12 cellular contexts compared by ENCODE assay signal in genomic region chr21:34743831-34744230, GRCh38.
DNase-seq lines count a peak whose midpoint lies in the region; ATAC-seq and TF ChIP-seq lines count a peak whose summit lies in the region.
"Had no signal": no experiment of that assay in that cellular context is flagged by ENCODE, and none has a peak within 500 bp of the region (broad histone marks: within the 10 kb centered on the region; RNA-seq: fewer than 3 reads in every experiment).

No MANE protein-coding gene starts in this region.

- H3K36me3 Mint-ChIP-seq in MCF 10A (ENCODE audit: insufficient read depth, unreplicated experiment), result peaks cover 6% of the 10 kb centered on the region
- H3K36me3 Mint-ChIP-seq: mesothelial cell of epicardium had no signal

- POLR2A ChIA-PET in MCF 10A (lab: Yijun Ruan, JAX) (interaction anchor here (0.5 to 3.8 kb wide), 13 partner anchors 9 to 547 kb away, joined by 3 to 101 read pairs (median 4); no protein-coding TSS in a partner anchor), HEK293T (lab: Yijun Ruan, JAX) (interaction anchor here (1.3 kb wide), 1 partner anchor 144 kb away, joined by 3 read pairs; no protein-coding TSS in a partner anchor)

- no peaks in the 10 kb centered on the region for H3K27me3 Mint-ChIP-seq in MCF 10A (ENCODE audit: insufficient read depth, unreplicated experiment)

- H3K27ac Mint-ChIP-seq in MCF 10A (ENCODE audit: low read depth, unreplicated experiment), result peak overlapping the region; percentile 39
- H3K27ac Mint-ChIP-seq: mesothelial cell of epicardium had no signal

- peaks cover 0 to 15% (median 0%) of the 10 kb centered on the region in 9 donors for H3K27me3 ChIP-seq in heart left ventricle

- TF ChIP-seq CTCF in heart left ventricle (IDR thresholded peaks at IDR 0.05), result no peak
- no peak for TF ChIP-seq CTCF in MCF 10A (IDR thresholded peaks at IDR 0.05; ENCODE audit: unreplicated experiment)

- intact Hi-C loops in heart left ventricle (cut with DNase I), result loop anchor here (2.0 to 10.0 kb wide), 15 partner anchors 311 to 1285 kb away; no protein-coding TSS in a partner anchor
- intact Hi-C loops in left ventricle myocardium superior (cut with micrococcal nuclease), result no loop called here
- intact Hi-C loops in MCF 10A (cut with micrococcal nuclease), result loop anchor here (2.0 to 10.0 kb wide), 5 partner anchors 55 to 1097 kb away; no protein-coding TSS in a partner anchor
- intact Hi-C loops in left colon (cut with DNase I, micrococcal nuclease), result loop anchor here in 1 of 2 donors (10.0 kb wide), 3 partner anchors 141 to 1091 kb away; no protein-coding TSS in a partner anchor

- peak in 4 of 5 donors; percentile 16 to 51 (median 32) for DNase-seq in heart left ventricle
- DNase-seq in left ventricle myocardium superior, result no peak
- peak; percentile 85 for DNase-seq in MCF 10A (ENCODE audit: unreplicated experiment)
- DNase-seq in left colon, result peak in 1 of 2 donors; percentile 28
- no peak for DNase-seq in activated CD4-positive, alpha-beta T cell treated with anti-CD3 and anti-CD28 coated beads, Interleukin-2, amount 50 U/mL, for 4 hours
- no peak for DNase-seq in stimulated activated naive CD4-positive, alpha-beta T cell treated with Interleukin-2 at 50 U/mL for 16 hours (lab: John Stamatoyannopoulos, UW)
- no peak for DNase-seq in NCI-H748 (lab: John Stamatoyannopoulos, UW; ENCODE audit: unreplicated experiment)
- no peak for DNase-seq in HEK293T (ENCODE audit: extremely low spot score)
- DNase-seq: activated T-cell treated with anti-CD3 and anti-CD28 coated beads for 4 hours, RPMI8226 had no signal

- H3K4me1 Mint-ChIP-seq in MCF 10A (ENCODE audit: insufficient read depth, unreplicated experiment), result peaks cover 26% of the 10 kb centered on the region

- peak in 3 of 4 donors; percentile 19 to 57 (median 33) for ATAC-seq in heart left ventricle
- no peak for ATAC-seq in left ventricle myocardium superior
- ATAC-seq in left colon, result peak; percentile 57

- peaks cover 13% of the 10 kb centered on the region for H3K9me3 Mint-ChIP-seq in MCF 10A (ENCODE audit: unreplicated experiment)
- H3K9me3 Mint-ChIP-seq: mesothelial cell of epicardium had no signal

- CTCF ChIA-PET in MCF 10A (lab: Yijun Ruan, JAX) (interaction anchor here (0.5 to 4.5 kb wide), 15 partner anchors 10 to 839 kb away, joined by 3 to 56 read pairs (median 4); no protein-coding TSS in a partner anchor), HEK293T (lab: Yijun Ruan, JAX) (no interaction called here)

- 65 to 81% (median 70%) methylated on average over 9 of the region's 9 CpGs for WGBS in heart left ventricle, 4 donors

- H3K4me3 ChIP-seq in heart left ventricle, result no peak overlapping the region

- H3K27ac ChIP-seq in heart left ventricle, result no peak overlapping the region
- H3K27ac ChIP-seq: 22Rv1 had no signal

- no peak for TF ChIP-seq POLR2A in heart left ventricle (IDR thresholded peaks at IDR 0.05)

- no peaks in the 10 kb centered on the region for H3K9me3 ChIP-seq in heart left ventricle

- no TSS peak for BruUV-seq in MCF 10A (replicated peaks; lab: Mats Ljungman, UMichigan)

- H3K4me3 Mint-ChIP-seq in MCF 10A (ENCODE audit: unreplicated experiment), result peak overlapping the region; percentile 33
- H3K4me3 Mint-ChIP-seq: mesothelial cell of epicardium had no signal

- H3K36me3 ChIP-seq in heart left ventricle, result no peaks in the 10 kb centered on the region

- peaks cover 0 to 14% (median 2%) of the 10 kb centered on the region in 12 donors for H3K4me1 ChIP-seq in heart left ventricle

TF ChIP-seq in HEK293T, 16 proteins besides CTCF, POLR2A, EP300 and RAD21:
- TF ChIP-seq FOXK2 (IDR thresholded peaks at IDR 0.05) (no peak), LEF1 (IDR thresholded peaks at IDR 0.05; ENCODE audit: borderline replicate concordance) (no peak), ARNT (IDR thresholded peaks at IDR 0.05) (no peak), PKNOX1 (IDR thresholded peaks at IDR 0.05) (no peak), TARDBP (IDR thresholded peaks at IDR 0.05) (no peak), L3MBTL2 (conservative IDR thresholded peaks at IDR 0.05) (no peak), NFRKB (IDR thresholded peaks at IDR 0.05) (no peak), CTBP1 (IDR thresholded peaks at IDR 0.05; ENCODE audit: borderline replicate concordance) (no peak), FOXA1 (IDR thresholded peaks at IDR 0.05) (no peak), SP1 (IDR thresholded peaks at IDR 0.05) (no peak), ELF4 (IDR thresholded peaks at IDR 0.05) (no peak), ZNF384 (IDR thresholded peaks at IDR 0.05) (no peak), FOXM1 (IDR thresholded peaks at IDR 0.05; ENCODE audit: borderline replicate concordance) (no peak)

Comparison
In these comparisons a context has a peak if more than half of its experiments do, and no peak if none do; other contexts are left out.
1. DNase-seq: peak in heart left ventricle (4 of 5) and MCF 10A (single experiment); none in left ventricle myocardium superior (single experiment), activated CD4-positive, alpha-beta T cell treated with anti-CD3 and anti-CD28 coated beads, Interleukin-2, amount 50 U/mL, for 4 hours (0 of 2), stimulated activated naive CD4-positive, alpha-beta T cell treated with Interleukin-2 at 50 U/mL for 16 hours (single experiment), NCI-H748 (single experiment) and HEK293T (single experiment).